1 cellular context compared by ENCODE assay signal in genomic region chr6:35497571-35498406, GRCh38.
TF ChIP-seq lines count a peak whose summit lies in the region.

No MANE protein-coding gene starts in this region.

TF ChIP-seq in HepG2, 621 proteins besides CTCF, POLR2A, EP300 and RAD21 (continued from another document and continues in another):
- TF ChIP-seq MYPOP (CRISPR knock-in tag; IDR thresholded peaks at IDR 0.05), result peak; percentile 46; the same call in 1 of the 2 replicates
- TF ChIP-seq HHEX (CRISPR knock-in tag; IDR thresholded peaks at IDR 0.05), result no peak
- no peak for TF ChIP-seq ZNF24 (IDR thresholded peaks at IDR 0.05)
- peak; percentile 33; the same call in 1 of the 2 replicates for TF ChIP-seq PAXIP1 (CRISPR knock-in tag; conservative IDR thresholded peaks at IDR 0.05)
- TF ChIP-seq ZNF414 (CRISPR knock-in tag; IDR thresholded peaks at IDR 0.05), result peak; percentile 89
- no peak for TF ChIP-seq PHF5A (CRISPR knock-in tag; IDR thresholded peaks at IDR 0.05; ENCODE audit: low read depth, unreplicated experiment)
- TF ChIP-seq TEAD2 (CRISPR knock-in tag; IDR thresholded peaks at IDR 0.05), result peak; percentile 95
- TF ChIP-seq ZNF441 (CRISPR knock-in tag; IDR thresholded peaks at IDR 0.05; ENCODE audit: borderline replicate concordance), result peak; percentile 94
- TF ChIP-seq SP1 (IDR thresholded peaks at IDR 0.05), result no peak
- no peak for TF ChIP-seq SP1 (CRISPR knock-in tag; IDR thresholded peaks at IDR 0.05)
- no peak for TF ChIP-seq EZH2 (conservative IDR thresholded peaks at IDR 0.05; ENCODE audit: low read depth, low read length)
- peak; percentile 70; the same call in 1 of the 2 replicates for TF ChIP-seq ZSCAN31 (CRISPR knock-in tag; IDR thresholded peaks at IDR 0.05; ENCODE audit: low read depth)
- TF ChIP-seq NR2F1 (CRISPR knock-in tag; IDR thresholded peaks at IDR 0.05), result no peak
- TF ChIP-seq AKAP8 (CRISPR knock-in tag; IDR thresholded peaks at IDR 0.05), result no peak
- peak; percentile 86 for TF ChIP-seq ZNF296 (CRISPR knock-in tag; conservative IDR thresholded peaks at IDR 0.05)
- TF ChIP-seq HNRNPK (IDR thresholded peaks at IDR 0.05; ENCODE audit: low read depth, low read length, poor library complexity, severe bottlenecking), result peak; percentile 88
- TF ChIP-seq ISX (CRISPR knock-in tag; conservative IDR thresholded peaks at IDR 0.05), result no peak
- no peak for TF ChIP-seq ZNF205 (CRISPR knock-in tag; IDR thresholded peaks at IDR 0.05)
- no peak for TF ChIP-seq GATAD1 (CRISPR knock-in tag; IDR thresholded peaks at IDR 0.05)
- TF ChIP-seq ZNF281 (CRISPR knock-in tag; IDR thresholded peaks at IDR 0.05; ENCODE audit: borderline replicate concordance), result peak; percentile 34; the same call in 1 of the 2 replicates
- peak; percentile 60; the same call in 1 of the 2 replicates for TF ChIP-seq ZMYM4 (CRISPR knock-in tag; IDR thresholded peaks at IDR 0.05)
- peak; percentile 93; the same call in 1 of the 2 replicates for TF ChIP-seq ETS1 (CRISPR knock-in tag; IDR thresholded peaks at IDR 0.05)
- TF ChIP-seq ZNF788 (CRISPR knock-in tag; IDR thresholded peaks at IDR 0.05; ENCODE audit: borderline replicate concordance), result peak; percentile 63; the same call in 1 of the 2 replicates
- peak; percentile 80 for TF ChIP-seq MED13 (CRISPR knock-in tag; IDR thresholded peaks at IDR 0.05)
- TF ChIP-seq POGZ (CRISPR knock-in tag; IDR thresholded peaks at IDR 0.05), result no peak
- TF ChIP-seq NR2F6 (IDR thresholded peaks at IDR 0.05), result no peak
- TF ChIP-seq NR2F6 (CRISPR knock-in tag; IDR thresholded peaks at IDR 0.05), result peak; percentile 39; the same call in 1 of the 2 replicates
- TF ChIP-seq KDM5A (IDR thresholded peaks at IDR 0.05; ENCODE audit: borderline replicate concordance, low read length), result no peak
- no peak for TF ChIP-seq ZEB1 (IDR thresholded peaks at IDR 0.05; ENCODE audit: insufficient replicate concordance, low read depth)
- 0 out of 2 replicates have a peak, but pooled peaks have one; percentile 24 for TF ChIP-seq CHCHD3 (CRISPR knock-in tag; IDR thresholded peaks at IDR 0.05)
- TF ChIP-seq RAD51 (IDR thresholded peaks at IDR 0.05; ENCODE audit: borderline replicate concordance), result no peak
- TF ChIP-seq HMGXB4 (CRISPR knock-in tag; IDR thresholded peaks at IDR 0.05; ENCODE audit: borderline replicate concordance in 1 of 2, low read depth in 1 of 2), result peak in 1 of 2 experiments; percentile 27; a peak in 2 of 4 replicates
- TF ChIP-seq ZNF672 (CRISPR knock-in tag; IDR thresholded peaks at IDR 0.05), result 0 out of 2 replicates have a peak, but pooled peaks have one; percentile 30
- peak; percentile 92; the same call in 1 of the 2 replicates for TF ChIP-seq EEA1 (CRISPR knock-in tag; IDR thresholded peaks at IDR 0.05; ENCODE audit: borderline replicate concordance)
- TF ChIP-seq HDAC6 (IDR thresholded peaks at IDR 0.05; ENCODE audit: low read depth, low read length), result no peak
- no peak for TF ChIP-seq DDIT3 (CRISPR knock-in tag; IDR thresholded peaks at IDR 0.05)
- TF ChIP-seq FOXA3 (CRISPR knock-in tag; IDR thresholded peaks at IDR 0.05), result no peak
- peak; percentile 94 for TF ChIP-seq PCBP1 (IDR thresholded peaks at IDR 0.05; ENCODE audit: borderline replicate concordance, low read depth, low read length)
- peak; percentile 24; the same call in 1 of the 2 replicates for TF ChIP-seq MEF2D (CRISPR knock-in tag; IDR thresholded peaks at IDR 0.05)
- peak; percentile 94 for TF ChIP-seq ZNF777 (CRISPR knock-in tag; IDR thresholded peaks at IDR 0.05)
- TF ChIP-seq ZNF605 (CRISPR knock-in tag; IDR thresholded peaks at IDR 0.05), result peak; percentile 99
- no peak for TF ChIP-seq NONO (IDR thresholded peaks at IDR 0.05)
- TF ChIP-seq NONO (CRISPR knock-in tag; conservative IDR thresholded peaks at IDR 0.05), result no peak; the same call in 1 of the 2 replicates
- TF ChIP-seq ZNF292 (CRISPR knock-in tag; IDR thresholded peaks at IDR 0.05; ENCODE audit: borderline replicate concordance, low read depth), result no peak
- peak; percentile 96 for TF ChIP-seq MTERF4 (CRISPR knock-in tag; IDR thresholded peaks at IDR 0.05)
- TF ChIP-seq PBX3 (CRISPR knock-in tag; IDR thresholded peaks at IDR 0.05; ENCODE audit: borderline replicate concordance), result no peak; the same call in 1 of the 2 replicates
- peak; percentile 29; the same call in 1 of the 2 replicates for TF ChIP-seq ZNF503 (CRISPR knock-in tag; IDR thresholded peaks at IDR 0.05)
- TF ChIP-seq TBP (CRISPR knock-in tag; IDR thresholded peaks at IDR 0.05), result no peak
- no peak; the same call in 1 of the 2 replicates for TF ChIP-seq SIN3A (IDR thresholded peaks at IDR 0.05; ENCODE audit: borderline replicate concordance, low read depth, low read length)
